ENCODE assay signal across 10 cellular contexts in the genomic region with DNA sequence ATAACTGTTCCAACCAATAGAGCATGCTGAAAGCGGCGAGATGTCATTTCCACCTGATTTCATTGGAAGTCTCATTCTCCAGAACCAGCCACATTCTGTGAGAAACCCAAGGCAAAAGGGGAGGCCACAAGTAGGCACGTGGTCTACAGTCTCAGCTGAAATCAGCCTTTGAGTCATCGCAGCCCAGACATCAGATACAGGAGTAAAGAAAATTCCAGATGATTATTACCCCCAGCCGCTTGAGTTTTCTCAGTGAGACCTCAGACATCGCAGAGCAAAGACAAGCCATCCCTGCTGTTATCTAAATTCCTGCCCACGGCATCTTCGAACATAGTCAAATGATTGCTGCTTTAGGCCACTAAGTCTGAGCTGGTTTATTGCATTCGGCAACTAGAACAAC. TPM values are rescaled to one million over a fixed set of nuclear protein-coding genes. Genes with fewer than 3 reads are reported as not detected.
A peak's percentile ranks its signal among the peaks of the same experiment; 100 is the strongest.
DNase-seq lines count a peak whose midpoint lies in the region; ATAC-seq and TF ChIP-seq lines count a peak whose summit lies in the region.
"Had no signal": no experiment of that assay in that cellular context is flagged by ENCODE, and none has a peak within 500 bp of the region (broad histone marks: within the 10 kb centered on the region; RNA-seq: fewer than 3 reads in every experiment).

No MANE protein-coding gene starts in this region.

- no peak for TF ChIP-seq CTCF in fibroblast of mammary gland (conservative IDR thresholded peaks at IDR 0.05; ENCODE audit: control insufficient read depth, insufficient read depth, low read depth, low read length)

- H3K4me1 Mint-ChIP-seq in activated T-cell treated with anti-CD3 and anti-CD28 coated beads, Interleukin-2, amount 50 U/mL, for 24 hours (ENCODE audit: low read depth) = peaks cover 83% of the 10 kb centered on the region
- peaks cover 70% of the 10 kb centered on the region for H3K4me1 Mint-ChIP-seq in activated CD8-positive, alpha-beta T cell treated with anti-CD3 and anti-CD28 coated beads, Interleukin-2, amount 10 ng/mL, durations not matched to agents 7 days and 5 days (ENCODE audit: low read depth)
- peaks cover 90% of the 10 kb centered on the region for H3K4me1 Mint-ChIP-seq in stimulated activated naive CD8-positive, alpha-beta T cell treated with anti-CD3 and anti-CD28 coated beads, Interleukin-15, Interleukin-2, amounts not matched to agents 100 ng/mL and 50 ng/mL, for 24 hours (ENCODE audit: low read depth)

- peaks cover 68% of the 10 kb centered on the region for H3K36me3 Mint-ChIP-seq in activated T-cell treated with anti-CD3 and anti-CD28 coated beads, Interleukin-2, amount 50 U/mL, for 24 hours (ENCODE audit: low read depth)
- H3K36me3 Mint-ChIP-seq in activated CD8-positive, alpha-beta T cell treated with anti-CD3 and anti-CD28 coated beads, Interleukin-2, amount 10 ng/mL, durations not matched to agents 7 days and 5 days (ENCODE audit: low read depth) = peaks cover 32% of the 10 kb centered on the region
- peaks cover 59% of the 10 kb centered on the region for H3K36me3 Mint-ChIP-seq in stimulated activated naive CD8-positive, alpha-beta T cell treated with anti-CD3 and anti-CD28 coated beads, Interleukin-15, Interleukin-2, amounts not matched to agents 100 ng/mL and 50 ng/mL, for 24 hours (ENCODE audit: low read depth)

- H3K4me3 ChIP-seq in fibroblast of mammary gland (ENCODE audit: control insufficient read depth, low read depth, low read length) = no peak overlapping the region
- H3K4me3 ChIP-seq: uterus had no signal

- H3K4me3 Mint-ChIP-seq in activated T-cell treated with anti-CD3 and anti-CD28 coated beads, Interleukin-2, amount 50 U/mL, for 24 hours = peak overlapping the region; percentile 9
- H3K4me3 Mint-ChIP-seq in activated CD8-positive, alpha-beta T cell treated with anti-CD3 and anti-CD28 coated beads, Interleukin-2, amount 10 ng/mL, durations not matched to agents 7 days and 5 days = no peak overlapping the region
- peak overlapping the region; percentile 70 for H3K4me3 Mint-ChIP-seq in stimulated activated naive CD8-positive, alpha-beta T cell treated with anti-CD3 and anti-CD28 coated beads, Interleukin-15, Interleukin-2, amounts not matched to agents 100 ng/mL and 50 ng/mL, for 24 hours

- ATAC-seq in activated CD8-positive, alpha-beta T cell treated with anti-CD3 and anti-CD28 coated beads, Interleukin-2, amount 10 ng/mL, durations not matched to agents 7 days and 5 days = peak; percentile 28

- peak overlapping the region; percentile 91 for H3K27ac Mint-ChIP-seq in activated T-cell treated with anti-CD3 and anti-CD28 coated beads, Interleukin-2, amount 50 U/mL, for 24 hours
- no peak overlapping the region for H3K27ac Mint-ChIP-seq in activated CD8-positive, alpha-beta T cell treated with anti-CD3 and anti-CD28 coated beads, Interleukin-2, amount 10 ng/mL, durations not matched to agents 7 days and 5 days
- peak overlapping the region; percentile 96 for H3K27ac Mint-ChIP-seq in stimulated activated naive CD8-positive, alpha-beta T cell treated with anti-CD3 and anti-CD28 coated beads, Interleukin-15, Interleukin-2, amounts not matched to agents 100 ng/mL and 50 ng/mL, for 24 hours

- no peaks in the 10 kb centered on the region for H3K27me3 Mint-ChIP-seq in activated T-cell treated with anti-CD3 and anti-CD28 coated beads, Interleukin-2, amount 50 U/mL, for 24 hours
- H3K27me3 Mint-ChIP-seq in activated CD8-positive, alpha-beta T cell treated with anti-CD3 and anti-CD28 coated beads, Interleukin-2, amount 10 ng/mL, durations not matched to agents 7 days and 5 days (ENCODE audit: low read depth) = no peaks in the 10 kb centered on the region
- no peaks in the 10 kb centered on the region for H3K27me3 Mint-ChIP-seq in stimulated activated naive CD8-positive, alpha-beta T cell treated with anti-CD3 and anti-CD28 coated beads, Interleukin-15, Interleukin-2, amounts not matched to agents 100 ng/mL and 50 ng/mL, for 24 hours

- DNase-seq in activated T-cell treated with anti-CD3 and anti-CD28 coated beads, Interleukin-2, amount 50 U/mL, for 24 hours = no peak
- DNase-seq in activated T-cell treated with anti-CD3 and anti-CD28 coated beads for 4 hours (no peak), fibroblast of mammary gland (ENCODE audit: low read depth) (peak; percentile 80), Ammon's horn (ENCODE audit: low spot score) (no peak), NOMO-1 treated with DMSO at 0.1 percent for 48 hours (lab: John Stamatoyannopoulos, UW; ENCODE audit: unreplicated experiment) (no peak), hypothalamus (lab: John Stamatoyannopoulos, UW) (no peak)
- DNase-seq in activated CD8-positive, alpha-beta T cell treated with anti-CD3 and anti-CD28 coated beads, Interleukin-2, amount 10 ng/mL, durations not matched to agents 7 days and 5 days = peak; percentile 29
- DNase-seq: NCI-H1105, uterus had no signal

- CTCF ChIA-PET in activated CD8-positive, alpha-beta T cell treated with anti-CD3 and anti-CD28 coated beads, Interleukin-2, amount 10 ng/mL, durations not matched to agents 7 days and 5 days (lab: Charles Lee) = interaction anchor here (1.3 to 2.1 kb wide), 2 partner anchors 38 to 43 kb away, joined by 5 to 8 read pairs; no protein-coding TSS in a partner anchor

- H3K9me3 Mint-ChIP-seq in activated T-cell treated with anti-CD3 and anti-CD28 coated beads, Interleukin-2, amount 50 U/mL, for 24 hours = peaks cover 4% of the 10 kb centered on the region
- no peaks in the 10 kb centered on the region for H3K9me3 Mint-ChIP-seq in activated CD8-positive, alpha-beta T cell treated with anti-CD3 and anti-CD28 coated beads, Interleukin-2, amount 10 ng/mL, durations not matched to agents 7 days and 5 days (ENCODE audit: insufficient read depth)
- H3K9me3 Mint-ChIP-seq in stimulated activated naive CD8-positive, alpha-beta T cell treated with anti-CD3 and anti-CD28 coated beads, Interleukin-15, Interleukin-2, amounts not matched to agents 100 ng/mL and 50 ng/mL, for 24 hours = no peaks in the 10 kb centered on the region

- POLR2A ChIA-PET in activated CD8-positive, alpha-beta T cell treated with anti-CD3 and anti-CD28 coated beads, Interleukin-2, amount 10 ng/mL, durations not matched to agents 7 days and 5 days (lab: Charles Lee) = no interaction called here

RNA-seq across cellular contexts. Expression of a gene that starts 23.1 kb away (rescaled TPM):
- total RNA-seq in activated CD8-positive, alpha-beta T cell treated with anti-CD3 and anti-CD28 coated beads, Interleukin-2, amount 10 ng/mL, durations not matched to agents 7 days and 5 days = 100 to 1,000 TPM in 1 of 2 experiments, 10 to 100 TPM in 1; 94.7 to 101 TPM

RNA-seq across cellular contexts. Expression of a gene that starts 57.9 kb away (rescaled TPM):
- total RNA-seq in activated CD8-positive, alpha-beta T cell treated with anti-CD3 and anti-CD28 coated beads, Interleukin-2, amount 10 ng/mL, durations not matched to agents 7 days and 5 days = 1 to 10 TPM; 1.7 to 2.0 TPM

Comparison
In these comparisons a context has a peak if more than half of its experiments do, and no peak if none do; other contexts are left out.
1. DNase-seq: peak in activated CD8-positive, alpha-beta T cell treated with anti-CD3 and anti-CD28 coated beads, Interleukin-2, amount 10 ng/mL, durations not matched to agents 7 days and 5 days (single experiment) and fibroblast of mammary gland (single experiment); none in activated T-cell treated with anti-CD3 and anti-CD28 coated beads, Interleukin-2, amount 50 U/mL, for 24 hours (single experiment), activated T-cell treated with anti-CD3 and anti-CD28 coated beads for 4 hours (single experiment), Ammon's horn (single experiment), NOMO-1 treated with DMSO at 0.1 percent for 48 hours (single experiment) and hypothalamus (0 of 51).